In genomic region chr19:3852614-3853254, GRCh38 we compare ENCODE assay signal across 7 cellular contexts. TPM values are rescaled to one million over a fixed set of nuclear protein-coding genes. Genes with fewer than 3 reads are reported as not detected.
DNase-seq lines count a peak whose midpoint lies in the region; ATAC-seq and TF ChIP-seq lines count a peak whose summit lies in the region.

No MANE protein-coding gene starts in this region.

- DNase-seq in HS-5 (ENCODE audit: low read depth) (peak; percentile 56), fibroblast of the aortic adventitia (ENCODE audit: low read depth) (peak; percentile 71), transverse colon (peak; percentile 54), smooth muscle cell (lab: John Stamatoyannopoulos, UW; ENCODE audit: unreplicated experiment) (no peak)

- no peak for TF ChIP-seq POLR2A in transverse colon (IDR thresholded peaks at IDR 0.05)

- H4K20me1 ChIP-seq in DOHH2 (ENCODE audit: control insufficient read depth, insufficient read depth, low read depth, low read length) (no peaks in the 10 kb centered on the region), smooth muscle cell (ENCODE audit: low read depth) (no peaks in the 10 kb centered on the region)

- ATAC-seq in HG03135 (IDR thresholded peaks at IDR 0.05; ENCODE audit: unreplicated experiment), result no peak

- H3K79me2 ChIP-seq in DOHH2 (ENCODE audit: control insufficient read depth, low read length) (no peaks in the 10 kb centered on the region), smooth muscle cell (ENCODE audit: low read depth) (no peaks in the 10 kb centered on the region)

- 0 out of 2 replicates have a peak, but pooled peaks cover 3% of the 10 kb centered on the region for H3F3A ChIP-seq in DOHH2 (ENCODE audit: control insufficient read depth, insufficient read depth)
- no peaks in the 10 kb centered on the region for H3F3A ChIP-seq in smooth muscle cell (ENCODE audit: low read depth)

- in situ Hi-C loops in transverse colon (cut with MboI; ENCODE audit: low pct_ligation_motif_present in 1 of 4, low pct_unique_long_range_greater_than_20kb in 1 of 4, low sequenced_read_pairs in 3 of 4), result no loop called here

- TF ChIP-seq EP300 in transverse colon (IDR thresholded peaks at IDR 0.05; ENCODE audit: low read depth), result no peak

- H3K4me1 ChIP-seq in DOHH2 (ENCODE audit: control insufficient read depth, low read length) (peaks cover 22% of the 10 kb centered on the region), transverse colon (no peaks in the 10 kb centered on the region), smooth muscle cell (ENCODE audit: low read depth) (no peaks in the 10 kb centered on the region)

- no peak overlapping the region for H3K27ac ChIP-seq in DOHH2 (ENCODE audit: low read depth, low read length)
- no peak overlapping the region for H3K27ac ChIP-seq in VCaP
- no peak overlapping the region for H3K27ac ChIP-seq in transverse colon
- H3K27ac ChIP-seq in smooth muscle cell (ENCODE audit: low read depth), result no peak overlapping the region

- H3K4me3 ChIP-seq in DOHH2 (ENCODE audit: low read length) (no peak overlapping the region), fibroblast of the aortic adventitia (ENCODE audit: low read depth, low read length) (no peak overlapping the region), transverse colon (no peak overlapping the region), smooth muscle cell (no peak overlapping the region)

- H3K9ac ChIP-seq in smooth muscle cell (ENCODE audit: low read depth), result no peak overlapping the region

- H3K9me2 ChIP-seq in DOHH2 (replicated peaks; ENCODE audit: control insufficient read depth, low read length), result no peaks in the 10 kb centered on the region

- H3K36me3 ChIP-seq in DOHH2 (ENCODE audit: control insufficient read depth, low read length) (no peaks in the 10 kb centered on the region), transverse colon (no peaks in the 10 kb centered on the region), smooth muscle cell (ENCODE audit: low read depth) (no peaks in the 10 kb centered on the region)

- WGBS in transverse colon (ENCODE audit: low coverage in 1 of 2), 2 donors, result 45% methylated on average over 4 of the region's 4 CpGs; no CpG with 5 or more reads in 1 of the 2 donors
- WGBS in smooth muscle cell (ENCODE audit: low lambda C conversion rate), result 88% methylated on average over 4 of the region's 4 CpGs

- H3K9me3 ChIP-seq in DOHH2 (ENCODE audit: control insufficient read depth, insufficient read depth, low read length) (no peaks in the 10 kb centered on the region), transverse colon (peaks cover 0 to 7% of the 10 kb centered on the region in 2 donors), smooth muscle cell (replicated peaks; ENCODE audit: low read depth) (no peaks in the 10 kb centered on the region)

- no peak overlapping the region for H2AFZ ChIP-seq in smooth muscle cell (ENCODE audit: low read depth)

- intact Hi-C loops in transverse colon (cut with DNase I; ENCODE audit: low total_unique reads), result no loop called here

- H3K4me2 ChIP-seq in DOHH2 (ENCODE audit: low read length) (no peak overlapping the region), smooth muscle cell (no peak overlapping the region)

- H3K27me3 ChIP-seq in DOHH2 (ENCODE audit: control insufficient read depth, low read length), result no peaks in the 10 kb centered on the region; the same call in 1 of the 2 replicates
- H3K27me3 ChIP-seq in transverse colon, result no peaks in the 10 kb centered on the region
- no peaks in the 10 kb centered on the region for H3K27me3 ChIP-seq in smooth muscle cell (ENCODE audit: low read depth)

- TF ChIP-seq CTCF in DOHH2 (IDR thresholded peaks at IDR 0.05; ENCODE audit: low read depth, low read length, poor library complexity, severe bottlenecking) (peak; percentile 76), VCaP (conservative IDR thresholded peaks at IDR 0.05) (peak; percentile 64), fibroblast of the aortic adventitia (IDR thresholded peaks at IDR 0.05; ENCODE audit: insufficient read depth, low read length) (peak; percentile 9), transverse colon (IDR thresholded peaks at IDR 0.05) (peak in 4 of 5 experiments; percentile 29 to 44 (median 42)), smooth muscle cell (IDR thresholded peaks at IDR 0.05; ENCODE audit: borderline replicate concordance, insufficient read depth, poor library complexity, severe bottlenecking) (no peak)

RNA-seq across cellular contexts. Expression of gene ZFR2, which starts 16.1 kb away (rescaled TPM):
- total RNA-seq in fibroblast of the aortic adventitia (ENCODE audit: low replicate concordance) (not detected in 2 replicates), transverse colon (not detected), smooth muscle cell (0.54 and 1.4 TPM in 2 replicates)
- polyA plus RNA-seq in smooth muscle cell, result 1.8 and 4.8 TPM in 2 replicates

RNA-seq across cellular contexts. Expression of gene ATCAY, which starts 27.8 kb away (rescaled TPM):
- total RNA-seq in fibroblast of the aortic adventitia (ENCODE audit: low replicate concordance) (not detected in 2 replicates), transverse colon (under 1 TPM in 3 of 4 donors, not detected in 1; 0.32 to 0.60 (median 0.55) TPM), smooth muscle cell (0.09 and 0.31 TPM in 2 replicates)
- polyA plus RNA-seq in smooth muscle cell, result 0.28 and 1.1 TPM in 2 replicates
